10 cellular contexts compared by ENCODE assay signal in genomic region chr20:38239406-38239805, GRCh38. TPM values are rescaled to one million over a fixed set of nuclear protein-coding genes. Genes with fewer than 3 reads are reported as not detected.
"Had no signal": no experiment of that assay in that cellular context is flagged by ENCODE, and none has a peak within 500 bp of the region (broad histone marks: within the 10 kb centered on the region; RNA-seq: fewer than 3 reads in every experiment).

No MANE protein-coding gene starts in this region.

- H3K4me3 ChIP-seq: GM23248, HAP-1 had no signal

- H3K27ac ChIP-seq: GM23248, HL-60 had no signal

- H3K36me3 Mint-ChIP-seq: IgD-negative memory B cell had no signal

- DNase-seq: GM23248, GOT3, H7, HFFc6, KBM-7 had no signal

- H3K4me3 Mint-ChIP-seq: HFFc6, IgD-negative memory B cell had no signal

- H3K4me1 Mint-ChIP-seq: IgD-negative memory B cell had no signal

- H3K4me1 ChIP-seq: HAP-1 had no signal

- H3K27ac Mint-ChIP-seq: HFFc6, IgD-negative memory B cell had no signal

- H3K36me3 ChIP-seq: HAP-1 had no signal

RNA-seq across cellular contexts. Expression of gene KIAA1755, which starts 21.1 kb away (rescaled TPM):
- total RNA-seq: H4 had no signal
- polyA plus RNA-seq: HepG2, IgD-negative memory B cell had no signal
